8 cellular contexts compared by ENCODE assay signal in the genomic region with DNA sequence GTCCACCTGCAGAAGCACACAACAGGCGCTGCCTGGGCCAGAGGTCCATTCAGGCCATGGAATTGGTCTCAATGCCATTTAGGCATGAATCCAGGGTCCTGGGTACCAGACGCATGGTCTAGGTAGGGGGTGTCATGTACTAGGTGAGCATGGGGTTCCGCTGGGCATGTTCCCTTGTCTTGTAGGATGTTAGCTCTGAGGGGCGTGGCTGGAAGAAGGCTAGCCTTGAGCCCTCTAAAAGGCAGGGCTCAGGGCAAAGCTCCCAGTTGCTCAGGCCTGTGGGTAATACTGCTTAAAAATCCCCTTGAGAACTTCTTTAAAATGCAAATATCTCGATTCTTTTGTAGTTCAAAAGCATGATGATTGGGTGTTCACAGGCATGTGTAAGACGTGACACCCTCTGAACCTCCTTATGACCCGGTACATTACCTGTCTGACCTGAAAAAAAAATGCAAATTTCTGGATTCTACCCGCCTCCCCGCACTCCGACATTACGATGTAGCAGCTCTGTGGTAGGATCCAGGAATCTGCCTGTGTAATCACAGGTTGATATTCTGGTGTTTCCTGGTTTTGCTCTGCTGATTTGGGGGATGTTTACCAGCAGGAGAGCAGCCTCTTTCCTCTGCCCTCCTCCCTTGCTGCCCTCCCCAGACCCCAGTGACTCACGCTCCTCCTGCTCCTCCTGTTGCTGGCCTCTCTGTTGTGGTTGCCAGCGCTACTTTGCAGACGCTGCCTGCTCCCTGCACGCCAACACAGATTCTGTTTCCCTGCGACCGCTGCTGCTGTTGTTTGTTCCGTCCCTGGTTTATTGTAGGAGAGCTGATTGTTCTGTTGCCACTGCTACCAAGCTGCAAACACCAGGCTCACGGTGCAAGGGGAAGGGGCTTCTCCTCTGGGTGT. TPM values are rescaled to one million over a fixed set of nuclear protein-coding genes. Genes with fewer than 3 reads are reported as not detected.
DNase-seq lines count a peak whose midpoint lies in the region; ATAC-seq and TF ChIP-seq lines count a peak whose summit lies in the region.

No MANE protein-coding gene starts in this region.

- peak; percentile 84 for ATAC-seq in HG02759 (IDR thresholded peaks at IDR 0.05; ENCODE audit: unreplicated experiment)

- no peaks in the 10 kb centered on the region for H3K9me3 Mint-ChIP-seq in neural crest cell
- H3K9me3 Mint-ChIP-seq in stimulated activated naive CD8-positive, alpha-beta T cell treated with anti-CD3 and anti-CD28 coated beads, Interleukin-15, Interleukin-2, amounts not matched to agents 100 ng/mL and 50 ng/mL, for 24 hours = no peaks in the 10 kb centered on the region

- no peaks in the 10 kb centered on the region for H3K27me3 Mint-ChIP-seq in neural crest cell (ENCODE audit: low read depth)
- H3K27me3 Mint-ChIP-seq in stimulated activated naive CD8-positive, alpha-beta T cell treated with anti-CD3 and anti-CD28 coated beads, Interleukin-15, Interleukin-2, amounts not matched to agents 100 ng/mL and 50 ng/mL, for 24 hours = no peaks in the 10 kb centered on the region

- no peak for TF ChIP-seq CTCF in neural crest cell (conservative IDR thresholded peaks at IDR 0.05)

- H3K27ac Mint-ChIP-seq in neural crest cell (ENCODE audit: unreplicated experiment) = peak overlapping the region; percentile 97
- peak overlapping the region; percentile 91 for H3K27ac Mint-ChIP-seq in stimulated activated naive CD8-positive, alpha-beta T cell treated with anti-CD3 and anti-CD28 coated beads, Interleukin-15, Interleukin-2, amounts not matched to agents 100 ng/mL and 50 ng/mL, for 24 hours

- peak; percentile 15 for DNase-seq in NCI-H2107 treated with DMSO at 0.1 percent for 48 hours (lab: John Stamatoyannopoulos, UW; ENCODE audit: unreplicated experiment)
- no peak for DNase-seq in NCI-H2107 (lab: John Stamatoyannopoulos, UW)
- DNase-seq in NCI-H69 (lab: John Stamatoyannopoulos, UW) = peak; percentile 85
- peak; percentile 70 for DNase-seq in activated T-helper 1 cell treated with Interleukin-2 at 50 U/mL for 16 hours (ENCODE audit: low read depth)
- peak; percentile 90 for DNase-seq in fibroblast of peridontal ligament (ENCODE audit: extremely low read depth)
- peak; percentile 37 for DNase-seq in neural crest cell (ENCODE audit: low read depth, low spot score)

- no peaks in the 10 kb centered on the region for H3K36me3 Mint-ChIP-seq in neural crest cell (ENCODE audit: low read depth)
- H3K36me3 Mint-ChIP-seq in stimulated activated naive CD8-positive, alpha-beta T cell treated with anti-CD3 and anti-CD28 coated beads, Interleukin-15, Interleukin-2, amounts not matched to agents 100 ng/mL and 50 ng/mL, for 24 hours (ENCODE audit: low read depth) = no peaks in the 10 kb centered on the region

- peaks cover 32% of the 10 kb centered on the region for H3K4me1 Mint-ChIP-seq in neural crest cell
- H3K4me1 Mint-ChIP-seq in stimulated activated naive CD8-positive, alpha-beta T cell treated with anti-CD3 and anti-CD28 coated beads, Interleukin-15, Interleukin-2, amounts not matched to agents 100 ng/mL and 50 ng/mL, for 24 hours (ENCODE audit: low read depth) = peaks cover 45% of the 10 kb centered on the region

- peak overlapping the region; percentile 66 for H3K4me3 Mint-ChIP-seq in neural crest cell
- H3K4me3 Mint-ChIP-seq in stimulated activated naive CD8-positive, alpha-beta T cell treated with anti-CD3 and anti-CD28 coated beads, Interleukin-15, Interleukin-2, amounts not matched to agents 100 ng/mL and 50 ng/mL, for 24 hours = peak overlapping the region; percentile 81

RNA-seq across cellular contexts. Expression of gene TMC1, which starts 5.7 kb away (rescaled TPM):
- total RNA-seq in neural crest cell = 0.33 and 0.36 TPM in 2 replicates
